15 cellular contexts compared by ENCODE assay signal in the genomic region with DNA sequence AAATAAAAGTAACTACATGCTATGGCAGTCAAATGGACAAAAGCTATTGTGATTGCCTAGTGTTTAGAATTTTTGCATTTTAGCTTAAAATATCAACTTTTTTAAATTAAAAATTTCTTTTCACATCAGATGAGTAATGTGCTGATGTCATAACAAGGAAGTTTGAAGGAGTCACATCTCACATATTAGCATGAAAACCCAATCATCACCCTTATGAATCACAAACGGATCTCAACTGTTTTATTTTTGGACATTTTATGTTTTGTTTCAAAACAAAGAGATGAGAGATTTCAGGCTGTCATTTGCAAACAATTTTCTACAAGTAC. TPM values are rescaled to one million over a fixed set of nuclear protein-coding genes. Genes with fewer than 3 reads are reported as not detected.
DNase-seq lines count a peak whose midpoint lies in the region; ATAC-seq, FAIRE-seq and TF ChIP-seq lines count a peak whose summit lies in the region.
"Had no signal": no experiment of that assay in that cellular context is flagged by ENCODE, and none has a peak within 500 bp of the region (broad histone marks: within the 10 kb centered on the region; RNA-seq: fewer than 3 reads in every experiment).

No MANE protein-coding gene starts in this region.

- H3K9me3 ChIP-seq in OCI-LY1 (ENCODE audit: low read length) = 0 out of 2 replicates have a peak, but pooled peaks cover 3% of the 10 kb centered on the region

- H3K36me3 Mint-ChIP-seq in activated CD4-positive, alpha-beta memory T cell treated with anti-CD3 and anti-CD28 coated beads, Interleukin-2, amount 10 ng/mL, durations not matched to agents 7 days and 5 days (ENCODE audit: low read depth) = no peaks in the 10 kb centered on the region

- H3K27ac ChIP-seq in OCI-LY1 (ENCODE audit: low read depth, low read length, poor library complexity, severe bottlenecking) = no peak overlapping the region
- H3K27ac ChIP-seq: WERI-Rb-1 had no signal

- POLR2A ChIA-PET in activated CD4-positive, alpha-beta memory T cell treated with anti-CD3 and anti-CD28 coated beads, Interleukin-2, amount 10 ng/mL, durations not matched to agents 7 days and 5 days (lab: Charles Lee) = no interaction called here

- H3K27ac Mint-ChIP-seq in activated CD4-positive, alpha-beta memory T cell treated with anti-CD3 and anti-CD28 coated beads, Interleukin-2, amount 10 ng/mL, durations not matched to agents 7 days and 5 days = no peak overlapping the region
- H3K27ac Mint-ChIP-seq: activated naive CD4-positive, alpha-beta T cell treated with anti-CD3 and anti-CD28 coated beads for 36 hours; nephron; stimulated activated naive CD8-positive, alpha-beta T cell treated with anti-CD3 and anti-CD28 coated beads, Interleukin-15, Interleukin-2, amounts not matched to agents 100 ng/mL and 50 ng/mL, for 24 hours had no signal

- no peaks in the 10 kb centered on the region for H3K9me3 Mint-ChIP-seq in activated CD4-positive, alpha-beta memory T cell treated with anti-CD3 and anti-CD28 coated beads, Interleukin-2, amount 10 ng/mL, durations not matched to agents 7 days and 5 days
- H3K9me3 Mint-ChIP-seq: activated naive CD4-positive, alpha-beta T cell treated with anti-CD3 and anti-CD28 coated beads for 36 hours had no signal

- no peak for ATAC-seq in HG02571 (IDR thresholded peaks at IDR 0.05; ENCODE audit: unreplicated experiment)

- no peaks in the 10 kb centered on the region for H3K9me2 ChIP-seq in OCI-LY1 (ENCODE audit: low read depth, low read length)

- DNase-seq in A172 (ENCODE audit: low spot score) (peak; percentile 49), GM06990 (ENCODE audit: extremely low read depth, insufficient read length) (peak; percentile 68), epithelial cell of esophagus (ENCODE audit: low read depth) (peak; percentile 71), D721Med (ENCODE audit: insufficient read length, low spot score) (no peak), DMS153 treated with DMSO at 0.1 percent for 48 hours (lab: John Stamatoyannopoulos, UW; ENCODE audit: unreplicated experiment) (no peak)
- no peak for DNase-seq in activated CD4-positive, alpha-beta memory T cell treated with anti-CD3 and anti-CD28 coated beads, Interleukin-2, amount 10 ng/mL, durations not matched to agents 7 days and 5 days
- DNase-seq: activated naive CD4-positive, alpha-beta T cell treated with anti-CD3 and anti-CD28 coated beads for 36 hours; C1 segment of cervical spinal cord; effector CD4-positive, alpha-beta T cell; NCI-H2081 treated with DMSO at 0.1 percent for 48 hours; WERI-Rb-1 had no signal

- no peaks in the 10 kb centered on the region for H3K27me3 ChIP-seq in GM06990 (replicated peaks; ENCODE audit: control insufficient read depth, insufficient read depth, low read length)
- H3K27me3 ChIP-seq in OCI-LY1 (ENCODE audit: insufficient read depth, low read length) = peaks cover 3% of the 10 kb centered on the region; the same call in 1 of the 2 replicates

- H3K36me3 ChIP-seq in GM06990 (ENCODE audit: control insufficient read depth, insufficient read depth, low read length) = no peaks in the 10 kb centered on the region
- no peaks in the 10 kb centered on the region for H3K36me3 ChIP-seq in OCI-LY1 (ENCODE audit: insufficient read depth, low read length)
- H3K36me3 ChIP-seq: WERI-Rb-1 had no signal

- no peak overlapping the region for H3K9ac ChIP-seq in OCI-LY1 (ENCODE audit: low read length)

- TF ChIP-seq CTCF in GM06990 (IDR thresholded peaks at IDR 0.05; ENCODE audit: insufficient read depth, low read length, poor library complexity, severe bottlenecking) (no peak), OCI-LY1 (IDR thresholded peaks at IDR 0.05; ENCODE audit: low read length) (no peak), epithelial cell of esophagus (IDR thresholded peaks at IDR 0.05; ENCODE audit: insufficient read depth, low read depth, low read length, missing control alignments) (no peak), D721Med (IDR thresholded peaks at IDR 0.05; ENCODE audit: insufficient read depth, missing control alignments) (no peak)

- no peak for FAIRE-seq in D721Med (lab: Jason Lieb, UNC)

- peaks cover 3% of the 10 kb centered on the region for H3K27me3 Mint-ChIP-seq in activated CD4-positive, alpha-beta memory T cell treated with anti-CD3 and anti-CD28 coated beads, Interleukin-2, amount 10 ng/mL, durations not matched to agents 7 days and 5 days
- H3K27me3 Mint-ChIP-seq: stimulated activated naive CD8-positive, alpha-beta T cell treated with anti-CD3 and anti-CD28 coated beads, Interleukin-15, Interleukin-2, amounts not matched to agents 100 ng/mL and 50 ng/mL, for 24 hours had no signal

- peaks cover 3% of the 10 kb centered on the region for H3K4me1 ChIP-seq in OCI-LY1 (ENCODE audit: insufficient read depth, low read length, severe bottlenecking)

- H3F3A ChIP-seq in OCI-LY1 (ENCODE audit: insufficient read depth, low read length) = no peaks in the 10 kb centered on the region

- no peaks in the 10 kb centered on the region for H3K79me2 ChIP-seq in OCI-LY1 (ENCODE audit: insufficient read depth, low read length)

- H3K4me3 ChIP-seq in GM06990 (replicated peaks; ENCODE audit: low read depth, low read length) (peak overlapping the region; percentile 9; the same call in 1 of the 2 replicates), OCI-LY1 (ENCODE audit: low read depth, low read length, poor library complexity, severe bottlenecking) (no peak overlapping the region), epithelial cell of esophagus (ENCODE audit: low read length) (no peak overlapping the region)

- H4K20me1 ChIP-seq in OCI-LY1 (ENCODE audit: insufficient read depth, low read length) = no peaks in the 10 kb centered on the region

- no peak overlapping the region for H3K4me3 Mint-ChIP-seq in activated CD4-positive, alpha-beta memory T cell treated with anti-CD3 and anti-CD28 coated beads, Interleukin-2, amount 10 ng/mL, durations not matched to agents 7 days and 5 days
- H3K4me3 Mint-ChIP-seq: activated naive CD4-positive, alpha-beta T cell treated with anti-CD3 and anti-CD28 coated beads for 36 hours; nephron; stimulated activated naive CD8-positive, alpha-beta T cell treated with anti-CD3 and anti-CD28 coated beads, Interleukin-15, Interleukin-2, amounts not matched to agents 100 ng/mL and 50 ng/mL, for 24 hours had no signal

- CTCF ChIA-PET in activated CD4-positive, alpha-beta memory T cell treated with anti-CD3 and anti-CD28 coated beads, Interleukin-2, amount 10 ng/mL, durations not matched to agents 7 days and 5 days (lab: Charles Lee) = interaction anchor here (0.6 to 2.1 kb wide), 4 partner anchors 42 to 290 kb away, joined by 3 to 13 read pairs (median 4); no protein-coding TSS in a partner anchor

- no peak overlapping the region for H2AFZ ChIP-seq in OCI-LY1 (ENCODE audit: low read length)

- 0 out of 2 replicates have a peak overlapping the region, but pooled peaks have one; percentile 19 for H3K4me2 ChIP-seq in OCI-LY1 (ENCODE audit: low read length)

- peaks cover 5% of the 10 kb centered on the region for H3K4me1 Mint-ChIP-seq in activated CD4-positive, alpha-beta memory T cell treated with anti-CD3 and anti-CD28 coated beads, Interleukin-2, amount 10 ng/mL, durations not matched to agents 7 days and 5 days

RNA-seq across cellular contexts. Expression of gene TRERF1, which starts 53.6 kb away (rescaled TPM):
- total RNA-seq in A172 (2014; rRNA removed; shearing (Covaris generic)) = 3.4 and 3.5 TPM in 2 replicates
- total RNA-seq in activated CD4-positive, alpha-beta memory T cell treated with anti-CD3 and anti-CD28 coated beads, Interleukin-2, amount 10 ng/mL, durations not matched to agents 7 days and 5 days = 10 to 100 TPM; 17.4 to 18.2 TPM

RNA-seq across cellular contexts. Expression of gene UBR2, which starts 58.5 kb away (rescaled TPM):
- total RNA-seq in A172 (2014; rRNA removed; shearing (Covaris generic)) = 14.8 and 16.3 TPM in 2 replicates
- 10 to 100 TPM; 34.0 to 36.2 TPM for total RNA-seq in activated CD4-positive, alpha-beta memory T cell treated with anti-CD3 and anti-CD28 coated beads, Interleukin-2, amount 10 ng/mL, durations not matched to agents 7 days and 5 days

Comparison
In these comparisons a context has a peak if more than half of its experiments do, and no peak if none do; other contexts are left out.
1. DNase-seq: peak in A172 (single experiment), GM06990 (single experiment) and epithelial cell of esophagus (single experiment); none in activated CD4-positive, alpha-beta memory T cell treated with anti-CD3 and anti-CD28 coated beads, Interleukin-2, amount 10 ng/mL, durations not matched to agents 7 days and 5 days (single experiment), D721Med (single experiment) and DMS153 treated with DMSO at 0.1 percent for 48 hours (single experiment).